ENCODE assay signal across 8 cellular contexts in genomic region chr11:57567210-57567511, GRCh38. TPM values are rescaled to one million over a fixed set of nuclear protein-coding genes. Genes with fewer than 3 reads are reported as not detected.
DNase-seq lines count a peak whose midpoint lies in the region; ATAC-seq, FAIRE-seq and TF ChIP-seq lines count a peak whose summit lies in the region.

No MANE protein-coding gene starts in this region.

- peak overlapping the region; percentile 96 for H3K4me3 Mint-ChIP-seq in activated CD4-positive, alpha-beta T cell treated with anti-CD3 and anti-CD28 coated beads, Interleukin-2, amount 10 ng/mL, durations not matched to agents 7 days and 5 days

- no peak for FAIRE-seq in pancreas (lab: Jason Lieb, UNC)

- peaks cover 54% of the 10 kb centered on the region for H3K4me1 Mint-ChIP-seq in activated CD4-positive, alpha-beta T cell treated with anti-CD3 and anti-CD28 coated beads, Interleukin-2, amount 10 ng/mL, durations not matched to agents 7 days and 5 days

- no peaks in the 10 kb centered on the region for H3K27me3 ChIP-seq in foreskin keratinocyte
- no peaks in the 10 kb centered on the region for H3K27me3 ChIP-seq in pancreas

- WGBS in pancreas, 2 donors: 8 to 11% methylated on average over 9 of the region's 9 CpGs

- H3K4me1 ChIP-seq in foreskin keratinocyte (peaks cover 9% of the 10 kb centered on the region), pancreas (peaks cover 0 to 12% (median 0%) of the 10 kb centered on the region in 3 donors)

- CTCF ChIA-PET in activated CD4-positive, alpha-beta T cell treated with anti-CD3 and anti-CD28 coated beads, Interleukin-2, amount 10 ng/mL, durations not matched to agents 7 days and 5 days (lab: Charles Lee): interaction anchor here (0.6 to 3.0 kb wide), 11 partner anchors 12 to 116 kb away, joined by 3 to 45 read pairs (median 6); no protein-coding TSS in a partner anchor

- DNase-seq in activated CD8-positive, alpha-beta memory T cell treated with anti-CD3 and anti-CD28 coated beads, Interleukin-2, amount 50 U/mL, for 4 hours: peak; percentile 41
- DNase-seq in activated CD8-positive, alpha-beta memory T cell treated with anti-CD3 and anti-CD28 coated beads for 24 hours: no peak
- DNase-seq in activated CD4-positive, alpha-beta T cell treated with anti-CD3 and anti-CD28 coated beads, Interleukin-2, amount 10 ng/mL, durations not matched to agents 7 days and 5 days: peak; percentile 67
- DNase-seq in foreskin keratinocyte (peak in 1 of 2 donors; percentile 12), pancreas (no peak), NCI-H2196 (lab: John Stamatoyannopoulos, UW; ENCODE audit: unreplicated experiment) (no peak), 8988T (no peak)

- H3K36me3 Mint-ChIP-seq in activated CD4-positive, alpha-beta T cell treated with anti-CD3 and anti-CD28 coated beads, Interleukin-2, amount 10 ng/mL, durations not matched to agents 7 days and 5 days (ENCODE audit: low read depth): peaks cover 37% of the 10 kb centered on the region

- H3K4me3 ChIP-seq in pancreas: peak overlapping the region; percentile 42 to 83 (median 76)

- intact Hi-C loops in pancreas (cut with DNase I): loop anchor here in 2 of 3 donors (5.0 to 10.0 kb wide), 2 partner anchors 78 to 80 kb away; partner anchors contain the start of gene YPEL4 (in 2 of the 2)

- H3K27ac Mint-ChIP-seq in activated CD4-positive, alpha-beta T cell treated with anti-CD3 and anti-CD28 coated beads, Interleukin-2, amount 10 ng/mL, durations not matched to agents 7 days and 5 days: peak overlapping the region; percentile 97

- H3K27ac ChIP-seq in foreskin keratinocyte (no peak overlapping the region), pancreas (peak overlapping the region in 3 of 4 donors; percentile 25 to 81 (median 61))

- ATAC-seq in HG03175 (IDR thresholded peaks at IDR 0.05; ENCODE audit: unreplicated experiment): peak; percentile 6
- peak; percentile 1 for ATAC-seq in foreskin keratinocyte
- peak in 2 of 4 donors; percentile 21 to 28 for ATAC-seq in pancreas

- no peaks in the 10 kb centered on the region for H3K27me3 Mint-ChIP-seq in activated CD4-positive, alpha-beta T cell treated with anti-CD3 and anti-CD28 coated beads, Interleukin-2, amount 10 ng/mL, durations not matched to agents 7 days and 5 days

- POLR2A ChIA-PET in activated CD4-positive, alpha-beta T cell treated with anti-CD3 and anti-CD28 coated beads, Interleukin-2, amount 10 ng/mL, durations not matched to agents 7 days and 5 days (lab: Charles Lee): no interaction called here

- no peaks in the 10 kb centered on the region for H3K9me3 ChIP-seq in pancreas

- H3K9me3 Mint-ChIP-seq in activated CD4-positive, alpha-beta T cell treated with anti-CD3 and anti-CD28 coated beads, Interleukin-2, amount 10 ng/mL, durations not matched to agents 7 days and 5 days: no peaks in the 10 kb centered on the region

- no peaks in the 10 kb centered on the region for H3K36me3 ChIP-seq in pancreas

- TF ChIP-seq CTCF in foreskin keratinocyte (conservative IDR thresholded peaks at IDR 0.05): no peak
- TF ChIP-seq CTCF in pancreas (IDR thresholded peaks at IDR 0.05): no peak

RNA-seq across cellular contexts. Expression of gene UBE2L6, which starts 0.3 kb away (rescaled TPM):
- 100 to 1,000 TPM; 303 to 350 TPM for total RNA-seq in activated CD4-positive, alpha-beta T cell treated with anti-CD3 and anti-CD28 coated beads, Interleukin-2, amount 10 ng/mL, durations not matched to agents 7 days and 5 days
- total RNA-seq in foreskin keratinocyte (96.0 and 108 TPM in 2 replicates), pancreas (10 to 100 TPM in 5 of 6 donors, 1 to 10 TPM in 1; 9.6 to 46.4 (median 11.5) TPM)
- polyA plus RNA-seq in foreskin keratinocyte (111 and 135 TPM in 2 replicates), pancreas (10 to 100 TPM; 12.9 to 18.9 TPM)

RNA-seq across cellular contexts. Expression of gene SMTNL1, which starts 29.8 kb away (rescaled TPM):
- not detected for total RNA-seq in activated CD4-positive, alpha-beta T cell treated with anti-CD3 and anti-CD28 coated beads, Interleukin-2, amount 10 ng/mL, durations not matched to agents 7 days and 5 days
- total RNA-seq in foreskin keratinocyte (not detected in 2 replicates), pancreas (not detected)
- polyA plus RNA-seq in foreskin keratinocyte (not detected in 2 replicates), pancreas (not detected)

RNA-seq across cellular contexts. Expression of gene SERPING1, which starts 30.3 kb away (rescaled TPM):
- under 1 TPM in 1 of 2 experiments, not detected in 1; 0.23 TPM for total RNA-seq in activated CD4-positive, alpha-beta T cell treated with anti-CD3 and anti-CD28 coated beads, Interleukin-2, amount 10 ng/mL, durations not matched to agents 7 days and 5 days
- total RNA-seq in foreskin keratinocyte: 13.0 and 14.1 TPM in 2 replicates
- 21.7 and 23.2 TPM in 2 replicates for polyA plus RNA-seq in foreskin keratinocyte
- 100 to 1,000 TPM; 135 to 399 (median 170) TPM for total RNA-seq in pancreas
- polyA plus RNA-seq in pancreas: 100 to 1,000 TPM; 292 to 360 TPM

RNA-seq across cellular contexts. Expression of gene TIMM10, which starts 36.6 kb away (rescaled TPM):
- total RNA-seq in activated CD4-positive, alpha-beta T cell treated with anti-CD3 and anti-CD28 coated beads, Interleukin-2, amount 10 ng/mL, durations not matched to agents 7 days and 5 days: 10 to 100 TPM; 87.3 to 97.7 TPM
- total RNA-seq in foreskin keratinocyte (42.2 and 88.5 TPM in 2 replicates), pancreas (10 to 100 TPM; 12.2 to 32.6 (median 21.7) TPM)
- polyA plus RNA-seq in foreskin keratinocyte (120 and 195 TPM in 2 replicates), pancreas (10 to 100 TPM; 15.7 to 25.8 TPM)

RNA-seq across cellular contexts. Expression of gene SLC43A1, which starts 51.7 kb away (rescaled TPM):
- 10 to 100 TPM; 22.9 to 23.4 TPM for total RNA-seq in activated CD4-positive, alpha-beta T cell treated with anti-CD3 and anti-CD28 coated beads, Interleukin-2, amount 10 ng/mL, durations not matched to agents 7 days and 5 days
- total RNA-seq in foreskin keratinocyte (4.3 and 6.2 TPM in 2 replicates), pancreas (100 to 1,000 TPM in 4 of 6 donors, 10 to 100 TPM in 2; 78.3 to 280 (median 137) TPM)
- polyA plus RNA-seq in foreskin keratinocyte (3.2 and 5.4 TPM in 2 replicates), pancreas (100 to 1,000 TPM; 100 to 110 TPM)

Comparison
In these comparisons a context has a peak if more than half of its experiments do, and no peak if none do; other contexts are left out.
1. DNase-seq: peak in activated CD8-positive, alpha-beta memory T cell treated with anti-CD3 and anti-CD28 coated beads, Interleukin-2, amount 50 U/mL, for 4 hours (single experiment) and activated CD4-positive, alpha-beta T cell treated with anti-CD3 and anti-CD28 coated beads, Interleukin-2, amount 10 ng/mL, durations not matched to agents 7 days and 5 days (single experiment); none in activated CD8-positive, alpha-beta memory T cell treated with anti-CD3 and anti-CD28 coated beads for 24 hours (single experiment), pancreas (0 of 6), NCI-H2196 (single experiment) and 8988T (single experiment).
2. RNA of gene SERPING1, which starts 30.3 kb away (total RNA-seq): 135 to 399 TPM in pancreas and 13.0 to 14.1 TPM in foreskin keratinocyte; 0.23 TPM in activated CD4-positive, alpha-beta T cell treated with anti-CD3 and anti-CD28 coated beads, Interleukin-2, amount 10 ng/mL, durations not matched to agents 7 days and 5 days; every median in the first group is over 10 times any median in the second.